18 cellular contexts compared by ENCODE assay signal in genomic region chr11:29125621-29126020, GRCh38.
"Had no signal": no experiment of that assay in that cellular context is flagged by ENCODE, and none has a peak within 500 bp of the region (broad histone marks: within the 10 kb centered on the region; RNA-seq: fewer than 3 reads in every experiment).

No MANE protein-coding gene starts in this region.

- H3K4me1 Mint-ChIP-seq: activated naive CD8-positive, alpha-beta T cell treated with anti-CD3 and anti-CD28 coated beads, Interleukin-2, amount 10 ng/mL, durations not matched to agents 7 days and 5 days; memory B cell; nephron had no signal

- H3K9me3 Mint-ChIP-seq: activated naive CD4-positive, alpha-beta T cell treated with anti-CD3 and anti-CD28 coated beads for 36 hours; activated naive CD8-positive, alpha-beta T cell treated with anti-CD3 and anti-CD28 coated beads, Interleukin-2, amount 10 ng/mL, durations not matched to agents 7 days and 5 days; nephron had no signal

- H3K27me3 ChIP-seq: right lobe of liver, testis, uterus had no signal

- H3K27me3 Mint-ChIP-seq: activated naive CD8-positive, alpha-beta T cell treated with anti-CD3 and anti-CD28 coated beads, Interleukin-2, amount 10 ng/mL, durations not matched to agents 7 days and 5 days; memory B cell had no signal

- H3K36me3 Mint-ChIP-seq: activated naive CD8-positive, alpha-beta T cell treated with anti-CD3 and anti-CD28 coated beads, Interleukin-2, amount 10 ng/mL, durations not matched to agents 7 days and 5 days; memory B cell had no signal

- H3K4me1 ChIP-seq: parathyroid adenoma, right lobe of liver, testis, uterus had no signal

- ATAC-seq: left cardiac atrium, right lobe of liver had no signal

- DNase-seq: activated CD4-positive, alpha-beta T cell treated with anti-CD3 and anti-CD28 coated beads for 1 hour; activated CD4-positive, alpha-beta T cell treated with anti-CD3 and anti-CD28 coated beads, Interleukin-2, amount 50 U/mL, for 48 hours; activated naive CD4-positive, alpha-beta T cell treated with anti-CD3 and anti-CD28 coated beads for 36 hours; activated naive CD8-positive, alpha-beta T cell treated with anti-CD3 and anti-CD28 coated beads, Interleukin-2, amount 10 ng/mL, durations not matched to agents 7 days and 5 days; activated T-cell treated with anti-CD3 and anti-CD28 coated beads, Interleukin-2, amount 50 U/mL, for 48 hours; erythroblast; left cardiac atrium; right lobe of liver; stimulated activated CD4-positive, alpha-beta T cell treated with anti-CD3 and anti-CD28 coated beads, Interleukin-4, amount 100 ng/mL, for 1 hour; stimulated activated naive CD4-positive, alpha-beta T cell; T-helper 1 cell; T-helper 9 cell; testis; trophoblast cell; uterus had no signal

- H3K27ac Mint-ChIP-seq: activated naive CD4-positive, alpha-beta T cell treated with anti-CD3 and anti-CD28 coated beads for 36 hours; activated naive CD8-positive, alpha-beta T cell treated with anti-CD3 and anti-CD28 coated beads, Interleukin-2, amount 10 ng/mL, durations not matched to agents 7 days and 5 days; memory B cell; nephron had no signal

- H3K4me3 ChIP-seq: right lobe of liver, testis, uterus had no signal

- H3K36me3 ChIP-seq: right lobe of liver, uterus had no signal

- H3K9me3 ChIP-seq: right lobe of liver, testis, uterus had no signal

- H3K4me3 Mint-ChIP-seq: activated naive CD4-positive, alpha-beta T cell treated with anti-CD3 and anti-CD28 coated beads for 36 hours; activated naive CD8-positive, alpha-beta T cell treated with anti-CD3 and anti-CD28 coated beads, Interleukin-2, amount 10 ng/mL, durations not matched to agents 7 days and 5 days; memory B cell; nephron had no signal
